10 cellular contexts compared by ENCODE assay signal in genomic region chr2:15670469-15670868, GRCh38.
"Had no signal": no experiment of that assay in that cellular context is flagged by ENCODE, and none has a peak within 500 bp of the region (broad histone marks: within the 10 kb centered on the region; RNA-seq: fewer than 3 reads in every experiment).

No MANE protein-coding gene starts in this region.

- FAIRE-seq: H54 had no signal

- H3K27ac ChIP-seq: GM23248 had no signal

- H3K4me2 ChIP-seq: GM23338 had no signal

- H3K36me3 ChIP-seq: HAP-1 had no signal

- H3K4me1 ChIP-seq: HAP-1 had no signal

- H2AFZ ChIP-seq: GM23248, GM23338 had no signal

- H3K4me3 ChIP-seq: GM23248, GM23338, HAP-1 had no signal

- DNase-seq: GM23248, GOT3, H7, H9, HCEC 1CT, HFFc6 had no signal

- ATAC-seq: GM23338, HCT116 had no signal

- H3K9ac ChIP-seq: GM23248 had no signal
